ENCODE assay signal across 28 cellular contexts in genomic region chr4:20676773-20677172, GRCh38.
"Had no signal": no experiment of that assay in that cellular context is flagged by ENCODE, and none has a peak within 500 bp of the region (broad histone marks: within the 10 kb centered on the region; RNA-seq: fewer than 3 reads in every experiment).

No MANE protein-coding gene starts in this region.

- H3K36me3 ChIP-seq: heart left ventricle, lower lobe of right lung, spleen, thoracic aorta, vagina had no signal

- H3K27ac ChIP-seq: heart left ventricle, lower lobe of right lung, spleen, thoracic aorta, vagina had no signal

- DNase-seq: activated CD4-positive, alpha-beta T cell treated with anti-CD3 and anti-CD28 coated beads for 36 hours; activated CD4-positive, CD25-positive, alpha-beta regulatory T cell; activated CD8-positive, alpha-beta memory T cell treated with anti-CD3 and anti-CD28 coated beads, Interleukin-2, amount 10 ng/mL, durations not matched to agents 7 days and 5 days; activated CD8-positive, alpha-beta T cell treated with anti-CD3 and anti-CD28 coated beads, Interleukin-2, amount 10 ng/mL, durations not matched to agents 7 days and 5 days; activated naive CD4-positive, alpha-beta T cell; activated T-cell treated with anti-CD3 and anti-CD28 coated beads, Interleukin-2, amount 50 U/mL, for 48 hours; anterior cingulate cortex; foreskin fibroblast; heart left ventricle; lower lobe of right lung; mesenchymal stem cell; right cardiac atrium; spleen; stimulated activated CD4-positive, alpha-beta T cell treated with anti-CD3 and anti-CD28 coated beads, Interleukin-2, amount 100 ng/mL, for 48 hours; T-helper 1 cell; trophoblast cell had no signal

- H3K27ac Mint-ChIP-seq: activated CD4-positive, alpha-beta T cell treated with anti-CD3 and anti-CD28 coated beads for 36 hours; activated CD8-positive, alpha-beta memory T cell treated with anti-CD3 and anti-CD28 coated beads, Interleukin-2, amount 10 ng/mL, durations not matched to agents 7 days and 5 days; activated CD8-positive, alpha-beta T cell treated with anti-CD3 and anti-CD28 coated beads, Interleukin-2, amount 10 ng/mL, durations not matched to agents 7 days and 5 days; activated naive CD4-positive, alpha-beta T cell treated with anti-CD3 and anti-CD28 coated beads, Interleukin-2, amount 50 U/mL, for 72 hours; activated T-helper 2 cell treated with anti-CD3 and anti-CD28 coated beads, Interferon-gamma antibody, Interleukin-2, Interleukin-4, amounts not matched to agents 10 μg/mL and 5 μg/mL and 100 μg/mL, durations not matched to agents 14 hours and 24 hours and 36 hours; dendritic cell treated with granulocyte-macrophage colony-stimulating factor and Interleukin-4, amounts not matched to agents 40 ng/mL and 50 ng/mL, for 4 days; endodermal cell; stimulated activated naive CD8-positive, alpha-beta T cell treated with anti-CD3 and anti-CD28 coated beads, Interleukin-15, Interleukin-2, amounts not matched to agents 100 ng/mL and 50 ng/mL, for 24 hours; T-helper 2 cell treated with Interferon-gamma antibody and Interleukin-4, amounts not matched to agents 5 μg/mL and 100 μg/mL, for 36 hours had no signal

- H3K4me3 Mint-ChIP-seq: activated CD4-positive, alpha-beta T cell treated with anti-CD3 and anti-CD28 coated beads for 36 hours; activated CD8-positive, alpha-beta memory T cell treated with anti-CD3 and anti-CD28 coated beads, Interleukin-2, amount 10 ng/mL, durations not matched to agents 7 days and 5 days; activated CD8-positive, alpha-beta T cell treated with anti-CD3 and anti-CD28 coated beads, Interleukin-2, amount 10 ng/mL, durations not matched to agents 7 days and 5 days; central memory CD8-positive, alpha-beta T cell; dendritic cell treated with granulocyte-macrophage colony-stimulating factor and Interleukin-4, amounts not matched to agents 40 ng/mL and 50 ng/mL, for 4 days; endodermal cell; neural crest cell; stimulated activated naive CD8-positive, alpha-beta T cell treated with anti-CD3 and anti-CD28 coated beads, Interleukin-15, Interleukin-2, amounts not matched to agents 100 ng/mL and 50 ng/mL, for 24 hours; T-helper 2 cell treated with Interferon-gamma antibody and Interleukin-4, amounts not matched to agents 5 μg/mL and 100 μg/mL, for 36 hours had no signal

- H3K4me3 ChIP-seq: heart left ventricle, lower lobe of right lung, spleen, thoracic aorta, vagina had no signal

- ATAC-seq: activated CD4-positive, alpha-beta T cell treated with anti-CD3 and anti-CD28 coated beads for 36 hours; activated CD8-positive, alpha-beta memory T cell treated with anti-CD3 and anti-CD28 coated beads, Interleukin-2, amount 10 ng/mL, durations not matched to agents 7 days and 5 days; activated CD8-positive, alpha-beta T cell treated with anti-CD3 and anti-CD28 coated beads, Interleukin-2, amount 10 ng/mL, durations not matched to agents 7 days and 5 days; activated naive CD4-positive, alpha-beta T cell treated with anti-CD3 and anti-CD28 coated beads, Interleukin-2, amount 50 U/mL, for 72 hours; esophagus mucosa; heart left ventricle; left lobe of liver; lower lobe of right lung; right cardiac atrium had no signal

- H3K4me1 Mint-ChIP-seq: activated CD4-positive, alpha-beta T cell treated with anti-CD3 and anti-CD28 coated beads for 36 hours; activated CD8-positive, alpha-beta memory T cell treated with anti-CD3 and anti-CD28 coated beads, Interleukin-2, amount 10 ng/mL, durations not matched to agents 7 days and 5 days; central memory CD8-positive, alpha-beta T cell; neural crest cell had no signal

- H3K4me1 ChIP-seq: heart left ventricle, lower lobe of right lung, spleen, vagina had no signal

- H3K9me3 ChIP-seq: heart left ventricle, lower lobe of right lung, spleen, thoracic aorta, vagina had no signal

- H3K9me3 Mint-ChIP-seq: activated naive CD4-positive, alpha-beta T cell treated with anti-CD3 and anti-CD28 coated beads, Interleukin-2, amount 50 U/mL, for 72 hours; activated T-helper 2 cell treated with anti-CD3 and anti-CD28 coated beads, Interferon-gamma antibody, Interleukin-2, Interleukin-4, amounts not matched to agents 10 μg/mL and 5 μg/mL and 100 μg/mL, durations not matched to agents 14 hours and 24 hours and 36 hours; central memory CD8-positive, alpha-beta T cell; dendritic cell treated with granulocyte-macrophage colony-stimulating factor and Interleukin-4, amounts not matched to agents 40 ng/mL and 50 ng/mL, for 4 days; neural crest cell; stimulated activated naive CD8-positive, alpha-beta T cell treated with anti-CD3 and anti-CD28 coated beads, Interleukin-15, Interleukin-2, amounts not matched to agents 100 ng/mL and 50 ng/mL, for 24 hours; T-helper 2 cell treated with Interferon-gamma antibody and Interleukin-4, amounts not matched to agents 5 μg/mL and 100 μg/mL, for 36 hours had no signal

- H3K27me3 ChIP-seq: vagina had no signal

- H3K36me3 Mint-ChIP-seq: activated CD8-positive, alpha-beta memory T cell treated with anti-CD3 and anti-CD28 coated beads, Interleukin-2, amount 10 ng/mL, durations not matched to agents 7 days and 5 days; activated naive CD4-positive, alpha-beta T cell treated with anti-CD3 and anti-CD28 coated beads, Interleukin-2, amount 50 U/mL, for 72 hours had no signal
